ENCODE assay signal across 7 cellular contexts in genomic region chr15:82709421-82710207, GRCh38. TPM values are rescaled to one million over a fixed set of nuclear protein-coding genes. Genes with fewer than 3 reads are reported as not detected.
DNase-seq lines count a peak whose midpoint lies in the region; ATAC-seq, FAIRE-seq and TF ChIP-seq lines count a peak whose summit lies in the region.

A gene with protein sequence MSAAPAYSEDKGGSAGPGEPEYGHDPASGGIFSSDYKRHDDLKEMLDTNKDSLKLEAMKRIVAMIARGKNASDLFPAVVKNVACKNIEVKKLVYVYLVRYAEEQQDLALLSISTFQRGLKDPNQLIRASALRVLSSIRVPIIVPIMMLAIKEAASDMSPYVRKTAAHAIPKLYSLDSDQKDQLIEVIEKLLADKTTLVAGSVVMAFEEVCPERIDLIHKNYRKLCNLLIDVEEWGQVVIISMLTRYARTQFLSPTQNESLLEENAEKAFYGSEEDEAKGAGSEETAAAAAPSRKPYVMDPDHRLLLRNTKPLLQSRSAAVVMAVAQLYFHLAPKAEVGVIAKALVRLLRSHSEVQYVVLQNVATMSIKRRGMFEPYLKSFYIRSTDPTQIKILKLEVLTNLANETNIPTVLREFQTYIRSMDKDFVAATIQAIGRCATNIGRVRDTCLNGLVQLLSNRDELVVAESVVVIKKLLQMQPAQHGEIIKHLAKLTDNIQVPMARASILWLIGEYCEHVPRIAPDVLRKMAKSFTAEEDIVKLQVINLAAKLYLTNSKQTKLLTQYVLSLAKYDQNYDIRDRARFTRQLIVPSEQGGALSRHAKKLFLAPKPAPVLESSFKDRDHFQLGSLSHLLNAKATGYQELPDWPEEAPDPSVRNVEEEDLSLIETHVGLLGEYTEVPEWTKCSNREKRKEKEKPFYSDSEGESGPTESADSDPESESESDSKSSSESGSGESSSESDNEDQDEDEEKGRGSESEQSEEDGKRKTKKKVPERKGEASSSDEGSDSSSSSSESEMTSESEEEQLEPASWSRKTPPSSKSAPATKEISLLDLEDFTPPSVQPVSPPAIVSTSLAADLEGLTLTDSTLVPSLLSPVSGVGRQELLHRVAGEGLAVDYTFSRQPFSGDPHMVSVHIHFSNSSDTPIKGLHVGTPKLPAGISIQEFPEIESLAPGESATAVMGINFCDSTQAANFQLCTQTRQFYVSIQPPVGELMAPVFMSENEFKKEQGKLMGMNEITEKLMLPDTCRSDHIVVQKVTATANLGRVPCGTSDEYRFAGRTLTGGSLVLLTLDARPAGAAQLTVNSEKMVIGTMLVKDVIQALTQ (minus strand): TSS chr15:82709875. CDS start chr15:82709706, 169 bp downstream.

- peak; percentile 54 for DNase-seq in NCI-H2196 treated with DMSO at 0.1 percent for 48 hours (lab: John Stamatoyannopoulos, UW; ENCODE audit: unreplicated experiment)
- DNase-seq in activated CD4-positive, CD25-positive, alpha-beta regulatory T cell (lab: John Stamatoyannopoulos, UW): peak; percentile 16 to 44 (median 32)
- DNase-seq in cardiac fibroblast (ENCODE audit: low read depth in 2 of 2): peak; percentile 68 to 76
- DNase-seq in keratinocyte (ENCODE audit: low read depth, low spot score): peak; percentile 13
- peak; percentile 42 to 67 (median 47) for DNase-seq in stimulated activated CD4-positive, alpha-beta T cell treated with anti-CD3 and anti-CD28 coated beads, Interleukin-12 subunit alpha, Interleukin-12 subunit beta, amount 100 ng/mL, for 48 hours (ENCODE audit: low read depth in 2 of 3, low spot score in 1 of 3)

- H4K20me1 ChIP-seq in keratinocyte (ENCODE audit: control insufficient read depth, extremely low read depth, insufficient read depth, low read length): no peaks in the 10 kb centered on the region

- H3K9me3 ChIP-seq in keratinocyte (ENCODE audit: control insufficient read depth, low read depth, low read length): no peaks in the 10 kb centered on the region

- H3K4me2 ChIP-seq in keratinocyte (ENCODE audit: control insufficient read depth, extremely low read depth, insufficient read depth, low read depth, low read length): peak within 1 kb of the TSS; percentile 79

- dilution Hi-C loops in keratinocyte (cut with MboI; ENCODE audit: extremely low pct_ligation_motif_present, low sequenced_read_pairs): no loop called here

- ATAC-seq in GM18861 (IDR thresholded peaks at IDR 0.05; ENCODE audit: unreplicated experiment) (peak; percentile 80), HG03095 (IDR thresholded peaks at IDR 0.05; ENCODE audit: unreplicated experiment) (peak; percentile 87)

- H3K36me3 ChIP-seq in keratinocyte (ENCODE audit: control insufficient read depth in 2 of 2, extremely low read depth in 1 of 2, insufficient read depth in 2 of 2, low read length in 2 of 2): no peaks in the 10 kb centered on the region

- no peaks in the 10 kb centered on the region for H3K9me1 ChIP-seq in keratinocyte (ENCODE audit: control insufficient read depth, extremely low read depth, insufficient read depth, low read length)

- H3K27me3 ChIP-seq in keratinocyte (ENCODE audit: control insufficient read depth, extremely low read depth, insufficient read depth, low read length): no peaks in the 10 kb centered on the region

- H3K9ac ChIP-seq in keratinocyte (ENCODE audit: control insufficient read depth, extremely low read depth, insufficient read depth, low read length): no peak within 1 kb of the TSS

- FAIRE-seq in keratinocyte (lab: Jason Lieb, UNC): no peak

- H2AFZ ChIP-seq in keratinocyte (ENCODE audit: control insufficient read depth, low read length): peak within 1 kb of the TSS; percentile 71

- TF ChIP-seq CTCF in cardiac fibroblast (IDR thresholded peaks at IDR 0.05; ENCODE audit: low read depth, low read length): no peak
- no peak for TF ChIP-seq CTCF in keratinocyte (optimal IDR thresholded peaks at IDR 0.05 in 1 of 3, IDR thresholded peaks at IDR 0.05 in 1 of 3, conservative IDR thresholded peaks at IDR 0.05 in 1 of 3; ENCODE audit: extremely low read depth in 1 of 3, insufficient read depth in 2 of 3, low read length in 3 of 3)

- H3K79me2 ChIP-seq in keratinocyte (ENCODE audit: control insufficient read depth, insufficient read depth, low read length): no peaks in the 10 kb centered on the region

- H3K27ac ChIP-seq in keratinocyte (ENCODE audit: control insufficient read depth, insufficient read depth, low read length): no peak within 1 kb of the TSS

- H3K4me3 ChIP-seq in cardiac fibroblast (replicated peaks in 1 of 2; ENCODE audit: low read depth in 2 of 2, low read length in 2 of 2) (peak within 1 kb of the TSS; percentile 65 to 70), keratinocyte (ENCODE audit: control insufficient read depth in 2 of 3, extremely low read depth in 1 of 3, insufficient read depth in 2 of 3, low read depth in 1 of 3, low read length in 3 of 3) (peak within 1 kb of the TSS; percentile 63 to 75 (median 67))

- H3K4me1 ChIP-seq in keratinocyte (ENCODE audit: control insufficient read depth, extremely low read depth, insufficient read depth, low read length): peaks cover 3% of the 10 kb centered on the region

RNA-seq across cellular contexts. Expression of the gene that starts here (rescaled TPM):
- polyA plus RNA-seq in keratinocyte: 0.25 to 0.41 TPM (median 0.31 TPM) in 3 replicates
- polyA plus RNA-seq in keratinocyte (2011; ENCODE audit: low read depth): 0.40 TPM
- 0.38 and 0.46 TPM in 2 replicates for polyA plus RNA-seq in keratinocyte (2011; cell fraction: cytosol; rRNA removed)
- polyA plus RNA-seq in keratinocyte (2011; cell fraction: nucleus; rRNA removed): 2.1 and 3.7 TPM in 2 replicates
- 0.14 and 0.25 TPM in 2 replicates for polyA plus RNA-seq in keratinocyte (2012; ENCODE audit: low replicate concordance)
- polyA minus RNA-seq in keratinocyte: 0.36 TPM in 1 of 3 replicates, not detected in the others
- polyA minus RNA-seq in keratinocyte (2011; cell fraction: cytosol; rRNA and poly(A)+ RNA removed): not detected
- 1.1 and 1.4 TPM in 2 replicates for polyA minus RNA-seq in keratinocyte (2011; cell fraction: nucleus; rRNA and poly(A)+ RNA removed)

Comparison
In these comparisons a context has a peak if more than half of its experiments do, and no peak if none do; other contexts are left out.
1. DNase-seq: peak in every context shown above with its lines; median percentile 72 in cardiac fibroblast; 54 in NCI-H2196 treated with DMSO at 0.1 percent for 48 hours; 47 in stimulated activated CD4-positive, alpha-beta T cell treated with anti-CD3 and anti-CD28 coated beads, Interleukin-12 subunit alpha, Interleukin-12 subunit beta, amount 100 ng/mL, for 48 hours; 32 in activated CD4-positive, CD25-positive, alpha-beta regulatory T cell; 13 in keratinocyte.